ENCODE assay signal across 13 cellular contexts in genomic region chr1:183029591-183030000, GRCh38. TPM values are rescaled to one million over a fixed set of nuclear protein-coding genes. Genes with fewer than 3 reads are reported as not detected.
A peak's percentile ranks its signal among the peaks of the same experiment; 100 is the strongest.
DNase-seq lines count a peak whose midpoint lies in the region; ATAC-seq, FAIRE-seq and TF ChIP-seq lines count a peak whose summit lies in the region.
"Had no signal": no experiment of that assay in that cellular context is flagged by ENCODE, and none has a peak within 500 bp of the region (broad histone marks: within the 10 kb centered on the region; RNA-seq: fewer than 3 reads in every experiment).

No MANE protein-coding gene starts in this region.

- FAIRE-seq in bronchial epithelial cell (lab: Jason Lieb, UNC): no peak

- peak; percentile 54 for DNase-seq in ACHN
- DNase-seq in HT1080 (ENCODE audit: low read depth): peak; percentile 71
- DNase-seq in bronchial epithelial cell (ENCODE audit: low read depth): peak; percentile 94
- peak; percentile 95 for DNase-seq in kidney tubule cell (ENCODE audit: low spot score)
- no peak for DNase-seq in HuH-7 (ENCODE audit: low spot score)
- DNase-seq: anterior cingulate cortex, heart left ventricle, KG1, NCI-H446 treated with DMSO at 0.1 percent for 48 hours had no signal

- TF ChIP-seq CTCF in bronchial epithelial cell (IDR thresholded peaks at IDR 0.05; ENCODE audit: insufficient read depth, low read length, severe bottlenecking): no peak

- ATAC-seq in HG03039 (IDR thresholded peaks at IDR 0.05; ENCODE audit: unreplicated experiment): no peak
- ATAC-seq in GM19452 (IDR thresholded peaks at IDR 0.05; ENCODE audit: unreplicated experiment): no peak
- ATAC-seq in HG03521 (IDR thresholded peaks at IDR 0.05; ENCODE audit: unreplicated experiment): no peak
- ATAC-seq: stimulated activated memory B cell treated with anti-CD40 and anti-IgM and Interleukin-4, amounts not matched to agents 10 μg/mL and 1 μg/mL and 100 μg/mL, for 72 hours had no signal

- H3K36me3 ChIP-seq in bronchial epithelial cell (ENCODE audit: control insufficient read depth, insufficient read depth, low read length): peaks cover 1% of the 10 kb centered on the region

- H3K27me3 ChIP-seq in bronchial epithelial cell (ENCODE audit: control insufficient read depth, insufficient read depth, low read length): no peaks in the 10 kb centered on the region
- H3K27me3 ChIP-seq: heart left ventricle had no signal

- in situ Hi-C loops in ACHN (cut with HindIII; ENCODE audit: low pct_ligation_motif_present, low pct_unique_long_range_greater_than_20kb, low sequenced_read_pairs): no loop called here

- H3K4me3 ChIP-seq in bronchial epithelial cell (ENCODE audit: low read depth, low read length): no peak overlapping the region

RNA-seq across cellular contexts. Expression of gene LAMC1, which starts 6.4 kb away (rescaled TPM):
- total RNA-seq in HT1080 (2014; rRNA removed; shearing (Covaris generic)): 130 and 139 TPM in 2 replicates
- 105 and 133 TPM in 2 replicates for polyA plus RNA-seq in HT1080 (2015; cell fraction: cytosol; rRNA removed)
- polyA plus RNA-seq in HT1080 (2015; cell fraction: nucleus; rRNA removed): 540 and 641 TPM in 2 replicates
- total RNA-seq in bronchial epithelial cell: 190 and 219 TPM in 2 replicates
